14 cellular contexts compared by ENCODE assay signal in the genomic region with DNA sequence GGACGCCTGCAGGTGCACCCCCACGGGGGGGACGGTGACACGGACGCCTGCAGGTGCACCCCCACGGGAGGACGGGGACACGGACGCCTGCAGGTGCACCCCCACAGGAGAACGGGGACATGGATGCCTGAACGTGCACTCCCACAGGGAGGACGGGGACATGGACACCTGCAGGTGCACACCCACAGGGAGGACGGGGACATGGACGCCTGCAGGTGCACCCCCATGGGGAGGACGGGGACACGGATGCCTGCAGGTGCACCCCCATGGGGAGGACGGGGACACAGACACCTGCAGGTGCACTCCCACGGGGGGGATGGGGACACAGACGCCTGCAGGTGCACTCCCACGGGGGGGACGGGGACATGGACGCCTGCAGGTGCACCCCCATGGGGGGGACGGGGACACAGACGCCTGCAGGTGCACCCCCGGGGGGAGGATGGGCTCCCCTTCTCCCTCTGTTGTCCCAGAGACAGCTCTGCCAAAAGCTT.
"Had no signal": no experiment of that assay in that cellular context is flagged by ENCODE, and none has a peak within 500 bp of the region (broad histone marks: within the 10 kb centered on the region; RNA-seq: fewer than 3 reads in every experiment).

No MANE protein-coding gene starts in this region.

- H3K4me3 ChIP-seq: dorsolateral prefrontal cortex, left ventricle myocardium inferior, skin epidermis, suprapubic skin had no signal

- H3K27ac ChIP-seq: dorsolateral prefrontal cortex, left ventricle myocardium inferior, skin epidermis, suprapubic skin had no signal

- DNase-seq: activated CD4-positive, alpha-beta T cell treated with anti-CD3 and anti-CD28 coated beads, Interleukin-2, amount 10 ng/mL, durations not matched to agents 7 days and 5 days; activated CD4-positive, CD25-positive, alpha-beta regulatory T cell; activated naive CD4-positive, alpha-beta T cell treated with anti-CD3 and anti-CD28 coated beads for 36 hours; activated naive CD8-positive, alpha-beta T cell treated with anti-CD3 and anti-CD28 coated beads, Interleukin-2, amount 50 U/mL, for 24 hours; left ventricle myocardium inferior; mesenchymal stem cell; natural killer cell; retina; stimulated activated CD4-positive, alpha-beta T cell treated with anti-CD3 and anti-CD28 coated beads, Interleukin-4, amount 100 ng/mL, for 4 hours; trophoblast cell had no signal

- H3K27me3 ChIP-seq: dorsolateral prefrontal cortex, suprapubic skin had no signal

- ATAC-seq: activated naive CD8-positive, alpha-beta T cell treated with anti-CD3 and anti-CD28 coated beads, Interleukin-2, amount 50 U/mL, for 24 hours; esophagus mucosa; natural killer cell had no signal

- H3K9me3 ChIP-seq: left ventricle myocardium inferior, suprapubic skin had no signal

- H3K36me3 ChIP-seq: left ventricle myocardium inferior, suprapubic skin had no signal
